In genomic region chr2:120287183-120288015, GRCh38 we compare ENCODE assay signal across 8 cellular contexts. TPM values are rescaled to one million over a fixed set of nuclear protein-coding genes. Genes with fewer than 3 reads are reported as not detected.
DNase-seq lines count a peak whose midpoint lies in the region; ATAC-seq and TF ChIP-seq lines count a peak whose summit lies in the region.

No MANE protein-coding gene starts in this region.

- POLR2A ChIA-PET in PC-3 (lab: Charles Lee; ENCODE audit: unreplicated experiment) = no interaction called here

- peak; percentile 64 for DNase-seq in activated CD4-positive, alpha-beta T cell treated with anti-CD3 and anti-CD28 coated beads for 48 hours
- no peak for DNase-seq in activated CD4-positive, alpha-beta T cell treated with anti-CD3 and anti-CD28 coated beads, Interleukin-2, amount 50 U/mL, for 4 hours
- peak; percentile 91 for DNase-seq in PC-3
- peak; percentile 34 for DNase-seq in epidermal melanocyte (ENCODE audit: insufficient read length, low spot score)
- peak; percentile 17 to 26 for DNase-seq in stimulated activated CD4-positive, alpha-beta T cell treated with anti-CD3 and anti-CD28 coated beads, Interleukin-2, amount 100 ng/mL, for 48 hours
- no peak for DNase-seq in DMS114 treated with DMSO at 0.1 percent for 48 hours (lab: John Stamatoyannopoulos, UW; ENCODE audit: unreplicated experiment)
- no peak for DNase-seq in NCI-H526 treated with DMSO at 0.1 percent for 48 hours (lab: John Stamatoyannopoulos, UW)

- peak overlapping the region; percentile 34 for H3K4me3 ChIP-seq in PC-3 (ENCODE audit: low read length)

- no peaks in the 10 kb centered on the region for H3K9me2 ChIP-seq in PC-3 (replicated peaks; ENCODE audit: low read length)

- peaks cover 15% of the 10 kb centered on the region for H3K79me2 ChIP-seq in PC-3 (ENCODE audit: low read length)

- no TSS peak for BruUV-seq in PC-3 (replicated peaks; lab: Mats Ljungman, UMichigan)

- CTCF ChIA-PET in PC-3 (lab: Charles Lee) = no interaction called here

- no peaks in the 10 kb centered on the region for H4K20me1 ChIP-seq in PC-3 (ENCODE audit: low read length)

- no peaks in the 10 kb centered on the region for H3K9me3 ChIP-seq in PC-3 (ENCODE audit: low read length)

- no peaks in the 10 kb centered on the region for H3K27me3 ChIP-seq in PC-3 (ENCODE audit: low read length)

- peaks cover 7% of the 10 kb centered on the region for H3F3A ChIP-seq in PC-3 (ENCODE audit: low read length, unreplicated experiment)

- intact Hi-C loops in PC-3 (cut with micrococcal nuclease) = loop anchor here (2.0 kb wide), 2 partner anchors 35 to 59 kb away; partner anchors contain the start of gene RALB

- peak overlapping the region; percentile 27 for H2AFZ ChIP-seq in PC-3 (ENCODE audit: low read length)

- ATAC-seq in HG02759 (IDR thresholded peaks at IDR 0.05; ENCODE audit: unreplicated experiment) (peak; percentile 99), PC-3 (peak; percentile 92)

- peaks cover 39% of the 10 kb centered on the region for H3K4me1 ChIP-seq in PC-3 (ENCODE audit: insufficient read depth, low read length)

- peak overlapping the region; percentile 29 for H3K9ac ChIP-seq in PC-3 (ENCODE audit: low read length)

- peak overlapping the region; percentile 75 for H3K4me2 ChIP-seq in PC-3 (ENCODE audit: low read length)

- peaks cover 10% of the 10 kb centered on the region; the same call in 1 of the 2 replicates for H3K36me3 ChIP-seq in PC-3 (ENCODE audit: low read depth, low read length)

- peak overlapping the region; percentile 88 for H3K27ac ChIP-seq in PC-3 (ENCODE audit: low read length)

- TF ChIP-seq CTCF in PC-3 (conservative IDR thresholded peaks at IDR 0.05; ENCODE audit: low read depth, low read length) = no peak

RNA-seq across cellular contexts. Expression of gene RALB, which starts 34.7 kb away (rescaled TPM):
- total RNA-seq in PC-3 (2014; rRNA removed) = 49.1 and 57.9 TPM in 2 replicates

RNA-seq across cellular contexts. Expression of gene INHBB, which starts 58.5 kb away (rescaled TPM):
- 223 and 269 TPM in 2 replicates for total RNA-seq in PC-3 (2014; rRNA removed)

Comparison
In these comparisons a context has a peak if more than half of its experiments do, and no peak if none do; other contexts are left out.
1. DNase-seq: peak in activated CD4-positive, alpha-beta T cell treated with anti-CD3 and anti-CD28 coated beads for 48 hours (single experiment), PC-3 (single experiment), epidermal melanocyte (single experiment) and stimulated activated CD4-positive, alpha-beta T cell treated with anti-CD3 and anti-CD28 coated beads, Interleukin-2, amount 100 ng/mL, for 48 hours (2 of 2); none in activated CD4-positive, alpha-beta T cell treated with anti-CD3 and anti-CD28 coated beads, Interleukin-2, amount 50 U/mL, for 4 hours (0 of 2), DMS114 treated with DMSO at 0.1 percent for 48 hours (single experiment) and NCI-H526 treated with DMSO at 0.1 percent for 48 hours (single experiment).